ENCODE assay signal across 13 cellular contexts in genomic region chr7:76343294-76343930, GRCh38. TPM values are rescaled to one million over a fixed set of nuclear protein-coding genes. Genes with fewer than 3 reads are reported as not detected.
DNase-seq lines count a peak whose midpoint lies in the region; ATAC-seq, FAIRE-seq and TF ChIP-seq lines count a peak whose summit lies in the region.
"Had no signal": no experiment of that assay in that cellular context is flagged by ENCODE, and none has a peak within 500 bp of the region (broad histone marks: within the 10 kb centered on the region; RNA-seq: fewer than 3 reads in every experiment).

No MANE protein-coding gene starts in this region.

- H3K27me3 ChIP-seq in mammary epithelial cell (ENCODE audit: insufficient read depth, low read length), result no peaks in the 10 kb centered on the region
- H3K27me3 ChIP-seq: colonic mucosa, spleen, tibial nerve had no signal

- no peaks in the 10 kb centered on the region for H3K27me3 Mint-ChIP-seq in activated CD8-positive, alpha-beta memory T cell treated with anti-CD3 and anti-CD28 coated beads, Interleukin-2, amount 10 ng/mL, durations not matched to agents 7 days and 5 days

- H3K36me3 Mint-ChIP-seq in activated CD8-positive, alpha-beta memory T cell treated with anti-CD3 and anti-CD28 coated beads, Interleukin-2, amount 10 ng/mL, durations not matched to agents 7 days and 5 days, result peaks cover 68% of the 10 kb centered on the region

- no peak for DNase-seq in activated CD8-positive, alpha-beta memory T cell treated with anti-CD3 and anti-CD28 coated beads, Interleukin-2, amount 10 ng/mL, durations not matched to agents 7 days and 5 days
- no peak for DNase-seq in activated CD8-positive, alpha-beta memory T cell treated with anti-CD3 and anti-CD28 coated beads for 24 hours
- DNase-seq in M059J (ENCODE audit: low read depth), result peak; percentile 49
- peak; percentile 61 for DNase-seq in mammary epithelial cell
- peak; percentile 10 for DNase-seq in posterior vena cava (ENCODE audit: low spot score)
- no peak for DNase-seq in frontal cortex (ENCODE audit: low spot score in 2 of 2)
- no peak for DNase-seq in DMS53 (lab: John Stamatoyannopoulos, UW)
- DNase-seq in GM10248 (ENCODE audit: extremely low spot score), result no peak
- DNase-seq: colonic mucosa, mesenchymal stem cell, NCI-H1092, spleen had no signal

- H2AFZ ChIP-seq in mammary epithelial cell (ENCODE audit: low read depth, low read length), result no peak overlapping the region

- no peaks in the 10 kb centered on the region for H3K9me3 ChIP-seq in mammary epithelial cell (replicated peaks; ENCODE audit: insufficient read depth, low read length)
- H3K9me3 ChIP-seq: colonic mucosa, spleen, tibial nerve had no signal

- peaks cover 59% of the 10 kb centered on the region for H3K4me1 Mint-ChIP-seq in activated CD8-positive, alpha-beta memory T cell treated with anti-CD3 and anti-CD28 coated beads, Interleukin-2, amount 10 ng/mL, durations not matched to agents 7 days and 5 days

- CTCF ChIA-PET in activated CD8-positive, alpha-beta memory T cell treated with anti-CD3 and anti-CD28 coated beads, Interleukin-2, amount 10 ng/mL, durations not matched to agents 7 days and 5 days (lab: Charles Lee), result no interaction called here
- CTCF ChIA-PET in mammary epithelial cell (lab: Charles Lee; ENCODE audit: low non-redundant PET) (no interaction called here), GM10248 (lab: Yijun Ruan, JAX) (interaction anchor here (1.1 to 1.4 kb wide), 2 partner anchors 9 to 10 kb away, joined by 3 to 5 read pairs; no protein-coding TSS in a partner anchor)

- H3K27ac Mint-ChIP-seq in activated CD8-positive, alpha-beta memory T cell treated with anti-CD3 and anti-CD28 coated beads, Interleukin-2, amount 10 ng/mL, durations not matched to agents 7 days and 5 days, result peak overlapping the region; percentile 68

- intact Hi-C loops in mammary epithelial cell (cut with micrococcal nuclease) (no loop called here), posterior vena cava (cut with DNase I) (no loop called here)

- H3K9ac ChIP-seq in mammary epithelial cell (ENCODE audit: insufficient read depth, low read length), result no peak overlapping the region

- H3K9me3 Mint-ChIP-seq in activated CD8-positive, alpha-beta memory T cell treated with anti-CD3 and anti-CD28 coated beads, Interleukin-2, amount 10 ng/mL, durations not matched to agents 7 days and 5 days (ENCODE audit: low read depth), result no peaks in the 10 kb centered on the region

- 91% methylated on average over 5 of the region's 6 CpGs for WGBS in mammary epithelial cell (ENCODE audit: low coverage, missing lambda C conversion rate)

- no peak overlapping the region for H3K27ac ChIP-seq in mammary epithelial cell (ENCODE audit: insufficient read depth, low read depth, low read length)
- H3K27ac ChIP-seq: colonic mucosa, tibial nerve had no signal

- H3K4me2 ChIP-seq in mammary epithelial cell (ENCODE audit: insufficient read depth, low read depth, low read length), result no peak overlapping the region

- no TSS peak for BruUV-seq in mammary epithelial cell (replicated peaks; lab: Mats Ljungman, UMichigan)

- POLR2A ChIA-PET in GM10248 (lab: Yijun Ruan, JAX), result no interaction called here

- FAIRE-seq in frontal cortex (lab: Jason Lieb, UNC), result no peak

- peak; percentile 48 for ATAC-seq in activated CD8-positive, alpha-beta memory T cell treated with anti-CD3 and anti-CD28 coated beads, Interleukin-2, amount 10 ng/mL, durations not matched to agents 7 days and 5 days

- H3K36me3 ChIP-seq in mammary epithelial cell (ENCODE audit: insufficient read depth, low read length), result peaks cover 39% of the 10 kb centered on the region
- H3K36me3 ChIP-seq: colonic mucosa had no signal

- H4K20me1 ChIP-seq in mammary epithelial cell (ENCODE audit: insufficient read depth, low read length), result peaks cover 20% of the 10 kb centered on the region

- TF ChIP-seq CTCF in mammary epithelial cell (conservative IDR thresholded peaks at IDR 0.05 in 1 of 2, IDR thresholded peaks at IDR 0.05 in 1 of 2; ENCODE audit: extremely low read depth in 1 of 2, insufficient read depth in 1 of 2, low read depth in 1 of 2, low read length in 2 of 2), result no peak
- TF ChIP-seq CTCF in GM10248 (IDR thresholded peaks at IDR 0.05; ENCODE audit: control extremely low read depth, extremely low read depth, low read depth, missing control alignments), result no peak

- H3K79me2 ChIP-seq in mammary epithelial cell (ENCODE audit: insufficient read depth, low read length), result peaks cover 100% of the 10 kb centered on the region

- peaks cover 15% of the 10 kb centered on the region for H3K4me1 ChIP-seq in mammary epithelial cell (ENCODE audit: insufficient read depth, low read length)

- H3K4me3 ChIP-seq in mammary epithelial cell (replicated peaks in 1 of 3; ENCODE audit: insufficient read depth in 1 of 3, low read depth in 2 of 3, low read length in 3 of 3), result no peak overlapping the region
- H3K4me3 ChIP-seq: colonic mucosa, spleen, tibial nerve had no signal

- dilution Hi-C loops in mammary epithelial cell (cut with HindIII; ENCODE audit: low sequenced_read_pairs), result no loop called here

- in situ Hi-C loops in mammary epithelial cell (cut with MboI; ENCODE audit: low sequenced_read_pairs in 2 of 2), result no loop called here

- H3K4me3 Mint-ChIP-seq in activated CD8-positive, alpha-beta memory T cell treated with anti-CD3 and anti-CD28 coated beads, Interleukin-2, amount 10 ng/mL, durations not matched to agents 7 days and 5 days, result no peak overlapping the region

RNA-seq across cellular contexts. Expression of gene YWHAG, which starts 15.4 kb away (rescaled TPM):
- 100 to 1,000 TPM in 1 of 2 experiments, 10 to 100 TPM in 1; 80.8 to 115 TPM for total RNA-seq in activated CD8-positive, alpha-beta memory T cell treated with anti-CD3 and anti-CD28 coated beads, Interleukin-2, amount 10 ng/mL, durations not matched to agents 7 days and 5 days
- total RNA-seq in M059J (2014; rRNA removed; shearing (Covaris generic)), result 131 and 133 TPM in 2 replicates
- total RNA-seq in mammary epithelial cell (100 to 1,000 TPM; 155 to 227 TPM), posterior vena cava (100 to 1,000 TPM; 114 to 134 TPM), frontal cortex (404 TPM)
- polyA plus RNA-seq in mammary epithelial cell, result 74.1 TPM
- 151 TPM for polyA minus RNA-seq in mammary epithelial cell

RNA-seq across cellular contexts. Expression of gene HSPB1, which starts 40.9 kb away (rescaled TPM):
- total RNA-seq in activated CD8-positive, alpha-beta memory T cell treated with anti-CD3 and anti-CD28 coated beads, Interleukin-2, amount 10 ng/mL, durations not matched to agents 7 days and 5 days, result 10 to 100 TPM; 36.5 to 62.9 TPM
- total RNA-seq in M059J (2014; rRNA removed; shearing (Covaris generic)), result 204 and 265 TPM in 2 replicates
- total RNA-seq in mammary epithelial cell (100 to 1,000 TPM; 523 to 862 TPM), posterior vena cava (1,000 to 10,000 TPM; 2,473 to 2,747 TPM), frontal cortex (2.4 TPM)
- polyA plus RNA-seq in mammary epithelial cell, result 420 TPM
- polyA minus RNA-seq in mammary epithelial cell, result 132 TPM

Comparison
In these comparisons a context has a peak if more than half of its experiments do, and no peak if none do; other contexts are left out.
1. DNase-seq: peak in M059J (single experiment), mammary epithelial cell (single experiment) and posterior vena cava (single experiment); none in activated CD8-positive, alpha-beta memory T cell treated with anti-CD3 and anti-CD28 coated beads, Interleukin-2, amount 10 ng/mL, durations not matched to agents 7 days and 5 days (single experiment), activated CD8-positive, alpha-beta memory T cell treated with anti-CD3 and anti-CD28 coated beads for 24 hours (single experiment), frontal cortex (0 of 2), DMS53 (single experiment) and GM10248 (single experiment).
2. RNA of gene HSPB1, which starts 40.9 kb away (total RNA-seq): 2,473 to 2,747 TPM in posterior vena cava, 523 to 862 TPM in mammary epithelial cell, 204 to 265 TPM in M059J and 36.5 to 62.9 TPM in activated CD8-positive, alpha-beta memory T cell treated with anti-CD3 and anti-CD28 coated beads, Interleukin-2, amount 10 ng/mL, durations not matched to agents 7 days and 5 days; 2.4 TPM in frontal cortex (single experiment); every median in the first group is over 10 times any median in the second.